ENCODE assay signal across 8 cellular contexts in the genomic region with DNA sequence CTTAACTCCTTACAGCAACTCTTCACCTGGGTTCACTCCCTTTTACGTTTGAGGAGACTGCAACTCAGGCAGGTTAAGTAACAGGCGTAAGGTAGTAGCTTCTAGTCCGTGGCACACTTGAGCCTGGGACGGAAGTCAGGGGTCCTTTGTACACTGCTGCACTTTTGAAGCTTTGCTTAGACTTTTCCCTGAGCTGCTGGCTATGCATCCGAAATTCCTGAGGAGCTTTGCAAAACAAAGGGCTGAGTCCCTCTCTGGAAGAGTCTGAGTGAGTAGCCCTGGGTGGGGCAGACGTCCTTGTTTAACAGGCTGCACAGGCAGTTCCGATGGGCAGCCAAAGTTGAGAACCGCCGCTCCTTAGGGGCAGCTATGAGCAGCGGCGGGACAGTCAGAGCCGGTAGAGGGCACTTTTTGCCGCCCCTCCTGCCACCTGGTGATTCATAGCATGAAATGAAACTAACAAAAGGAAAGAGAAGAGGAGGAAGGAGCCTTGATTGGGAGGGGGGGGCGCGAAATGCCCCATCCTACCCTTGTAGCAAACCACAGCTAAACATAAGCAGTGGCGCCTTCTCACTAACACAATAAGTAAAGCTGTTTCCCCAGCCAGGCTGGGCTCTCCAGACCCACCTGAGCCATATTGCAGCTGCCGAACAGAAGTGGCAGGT. TPM values are rescaled to one million over a fixed set of nuclear protein-coding genes. Genes with fewer than 3 reads are reported as not detected.
DNase-seq lines count a peak whose midpoint lies in the region; ATAC-seq and TF ChIP-seq lines count a peak whose summit lies in the region.

No MANE protein-coding gene starts in this region.

- no peak for TF ChIP-seq POLR2A in right lobe of liver (IDR thresholded peaks at IDR 0.05)

- H3K36me3 ChIP-seq in right lobe of liver, result peaks cover 0 to 9% (median 1%) of the 10 kb centered on the region in 4 donors

- peak; percentile 35 for ATAC-seq in GM21526 (IDR thresholded peaks at IDR 0.05; ENCODE audit: low FRiP score, unreplicated experiment)
- ATAC-seq in right lobe of liver, result peak; percentile 3 to 19 (median 10)

- no peaks in the 10 kb centered on the region for H3K9me3 ChIP-seq in right lobe of liver

- DNase-seq in DMS79 treated with DMSO at 0.1 percent for 48 hours (lab: John Stamatoyannopoulos, UW), result peak; percentile 74
- DNase-seq in Kasumi-1 (lab: John Stamatoyannopoulos, UW), result peak; percentile 46 to 57
- peak; percentile 60 for DNase-seq in activated CD4-positive, CD25-positive, alpha-beta regulatory T cell treated with anti-CD3 and anti-CD28 coated beads, Interleukin-2, amount 50 U/mL, for 72 hours
- DNase-seq in right lobe of liver, result no peak
- peak in 2 of 3 experiments; percentile 55 for DNase-seq in stimulated activated CD4-positive, alpha-beta T cell treated with anti-CD3 and anti-CD28 coated beads, TNF-alpha, amount 100 ng/mL, for 4 hours (ENCODE audit: low read depth in 3 of 3)
- DNase-seq in D341Med (ENCODE audit: low spot score), result no peak

- WGBS in right lobe of liver (ENCODE audit: insufficient coverage, low coverage, low lambda C conversion rate, missing lambda C conversion rate), result 36% methylated on average over 16 of the region's 17 CpGs

- intact Hi-C loops in right lobe of liver (cut with DNase I), result no loop called here

- TF ChIP-seq CTCF in right lobe of liver (IDR thresholded peaks at IDR 0.05), result peak in 2 of 4 donors; percentile 12 to 19

- peaks cover 0 to 12% (median 0%) of the 10 kb centered on the region in 4 donors for H3K4me1 ChIP-seq in right lobe of liver

- no peaks in the 10 kb centered on the region for H3K27me3 ChIP-seq in right lobe of liver

- peak overlapping the region; percentile 84 to 93 (median 86) for H3K4me3 ChIP-seq in right lobe of liver

- H3K27ac ChIP-seq in cingulate gyrus (ENCODE audit: low read depth, low read length) (peak overlapping the region; percentile 100), right lobe of liver (no peak overlapping the region)

RNA-seq across cellular contexts. Expression of a gene that starts 1.4 kb away (rescaled TPM):
- 10 to 100 TPM; 29.0 to 40.9 (median 34.1) TPM for total RNA-seq in right lobe of liver

RNA-seq across cellular contexts. Expression of a gene that starts 8.9 kb away (rescaled TPM):
- total RNA-seq in right lobe of liver, result 1 to 10 TPM in 4 of 6 experiments, under 1 TPM in 2; 0.76 to 4.2 (median 1.7) TPM

RNA-seq across cellular contexts. Expression of a gene that starts 9.0 kb away (rescaled TPM):
- total RNA-seq in right lobe of liver, result 10 to 100 TPM; 45.5 to 82.6 (median 48.3) TPM

RNA-seq across cellular contexts. Expression of a gene that starts 36.6 kb away (rescaled TPM):
- total RNA-seq in right lobe of liver, result 10 to 100 TPM in 3 of 6 experiments, 1 to 10 TPM in 3; 7.2 to 22.2 (median 9.2) TPM

RNA-seq across cellular contexts. Expression of a gene that starts 48.0 kb away (rescaled TPM):
- total RNA-seq in right lobe of liver, result not detected

Comparison
In these comparisons a context has a peak if more than half of its experiments do, and no peak if none do; other contexts are left out.
1. DNase-seq: peak in DMS79 treated with DMSO at 0.1 percent for 48 hours (single experiment), Kasumi-1 (2 of 2), activated CD4-positive, CD25-positive, alpha-beta regulatory T cell treated with anti-CD3 and anti-CD28 coated beads, Interleukin-2, amount 50 U/mL, for 72 hours (single experiment) and stimulated activated CD4-positive, alpha-beta T cell treated with anti-CD3 and anti-CD28 coated beads, TNF-alpha, amount 100 ng/mL, for 4 hours (2 of 3); none in right lobe of liver (0 of 3) and D341Med (single experiment).